Comparison of ENCODE assay signal across 9 cellular contexts in the genomic region with DNA sequence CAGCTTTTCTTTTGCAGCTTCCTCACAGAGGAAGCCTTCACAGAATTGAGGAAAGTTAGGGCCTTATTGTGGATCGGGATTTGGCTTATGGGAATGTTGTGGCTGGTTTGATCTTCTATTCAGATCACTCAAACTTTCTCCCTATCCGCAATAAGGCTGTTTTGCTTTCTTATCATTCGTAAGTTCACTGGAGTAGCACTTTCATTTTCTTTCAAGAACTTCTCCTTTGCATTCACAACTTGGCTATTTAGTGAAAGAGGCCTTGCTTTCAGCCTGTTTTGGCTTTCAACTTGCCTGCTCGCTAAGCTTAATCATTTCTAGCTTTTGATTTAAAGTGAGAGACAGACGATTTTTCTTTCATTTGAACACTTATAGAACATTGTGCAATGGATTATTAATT.
DNase-seq lines count a peak whose midpoint lies in the region; ATAC-seq, FAIRE-seq and TF ChIP-seq lines count a peak whose summit lies in the region.
"Had no signal": no experiment of that assay in that cellular context is flagged by ENCODE, and none has a peak within 500 bp of the region (broad histone marks: within the 10 kb centered on the region; RNA-seq: fewer than 3 reads in every experiment).

No MANE protein-coding gene starts in this region.

- intact Hi-C loops in activated CD4-positive, alpha-beta T cell treated with anti-CD3 and anti-CD28 coated beads for 36 hours (cut with DNase I, micrococcal nuclease), result no loop called here

- no peak overlapping the region for H3K4me3 ChIP-seq in neuron (ENCODE audit: low read length)
- H3K4me3 ChIP-seq in suprapubic skin, result no peak overlapping the region
- H3K4me3 ChIP-seq: left lung had no signal

- H3K4me3 Mint-ChIP-seq in activated CD4-positive, alpha-beta T cell treated with anti-CD3 and anti-CD28 coated beads for 36 hours, result peak overlapping the region; percentile 18
- H3K4me3 Mint-ChIP-seq in T-helper 2 cell treated with Interferon-gamma antibody and Interleukin-4, amounts not matched to agents 5 μg/mL and 100 μg/mL, for 36 hours, result peak overlapping the region; percentile 62

- POLR2A ChIA-PET in activated CD4-positive, alpha-beta T cell treated with anti-CD3 and anti-CD28 coated beads for 36 hours (lab: Charles Lee), result interaction anchor here (0.6 kb wide), 1 partner anchor 49 kb away, joined by 3 read pairs; no protein-coding TSS in a partner anchor

- TF ChIP-seq EP300 in suprapubic skin (IDR thresholded peaks at IDR 0.05), result no peak

- H3K36me3 Mint-ChIP-seq in activated CD4-positive, alpha-beta T cell treated with anti-CD3 and anti-CD28 coated beads for 36 hours (ENCODE audit: low read depth), result no peaks in the 10 kb centered on the region
- no peaks in the 10 kb centered on the region for H3K36me3 Mint-ChIP-seq in T-helper 2 cell treated with Interferon-gamma antibody and Interleukin-4, amounts not matched to agents 5 μg/mL and 100 μg/mL, for 36 hours (ENCODE audit: low read depth)

- TF ChIP-seq POLR2A in suprapubic skin (IDR thresholded peaks at IDR 0.05), result no peak

- H3K27me3 Mint-ChIP-seq in activated CD4-positive, alpha-beta T cell treated with anti-CD3 and anti-CD28 coated beads for 36 hours, result no peaks in the 10 kb centered on the region
- H3K27me3 Mint-ChIP-seq in T-helper 2 cell treated with Interferon-gamma antibody and Interleukin-4, amounts not matched to agents 5 μg/mL and 100 μg/mL, for 36 hours (ENCODE audit: low read depth), result peaks cover 6% of the 10 kb centered on the region

- TF ChIP-seq CTCF in suprapubic skin (IDR thresholded peaks at IDR 0.05), result no peak

- peak overlapping the region; percentile 77 for H2AFZ ChIP-seq in neuron (ENCODE audit: low read depth, low read length)

- no peak overlapping the region for H3K27ac Mint-ChIP-seq in activated CD4-positive, alpha-beta T cell treated with anti-CD3 and anti-CD28 coated beads for 36 hours
- H3K27ac Mint-ChIP-seq in T-helper 2 cell treated with Interferon-gamma antibody and Interleukin-4, amounts not matched to agents 5 μg/mL and 100 μg/mL, for 36 hours, result peak overlapping the region; percentile 22

- H3K36me3 ChIP-seq in neuron (ENCODE audit: insufficient read depth, low read length) (no peaks in the 10 kb centered on the region), suprapubic skin (no peaks in the 10 kb centered on the region)
- H3K36me3 ChIP-seq: left lung had no signal

- H3K27me3 ChIP-seq in neuron (ENCODE audit: insufficient read depth, low read length) (no peaks in the 10 kb centered on the region), suprapubic skin (no peaks in the 10 kb centered on the region)
- H3K27me3 ChIP-seq: left lung had no signal

- peaks cover 3% of the 10 kb centered on the region for H3K4me1 Mint-ChIP-seq in activated CD4-positive, alpha-beta T cell treated with anti-CD3 and anti-CD28 coated beads for 36 hours
- H3K4me1 Mint-ChIP-seq in T-helper 2 cell treated with Interferon-gamma antibody and Interleukin-4, amounts not matched to agents 5 μg/mL and 100 μg/mL, for 36 hours (ENCODE audit: low read depth), result peaks cover 2% of the 10 kb centered on the region

- no peak for DNase-seq in activated CD4-positive, alpha-beta T cell treated with anti-CD3 and anti-CD28 coated beads for 36 hours
- no peak for DNase-seq in activated CD4-positive, alpha-beta T cell treated with anti-CD3 and anti-CD28 coated beads, Interleukin-2, amount 50 U/mL, for 4 hours
- no peak for DNase-seq in T-helper 2 cell treated with Interferon-gamma antibody and Interleukin-4, amounts not matched to agents 5 μg/mL and 100 μg/mL, for 36 hours (ENCODE audit: low spot score)
- DNase-seq in suprapubic skin (ENCODE audit: low spot score in 2 of 2), result no peak
- no peak for DNase-seq in COR-L47 (lab: John Stamatoyannopoulos, UW)
- no peak for DNase-seq in urothelium cell line (ENCODE audit: low spot score)
- DNase-seq: left lung had no signal

- H3K4me1 ChIP-seq in neuron (ENCODE audit: insufficient read depth, low read length), result no peaks in the 10 kb centered on the region
- no peaks in the 10 kb centered on the region for H3K4me1 ChIP-seq in suprapubic skin
- H3K4me1 ChIP-seq: left lung had no signal

- no peak for FAIRE-seq in urothelium cell line (lab: Jason Lieb, UNC)

- H3K9me3 ChIP-seq in neuron (ENCODE audit: low read length) (peaks cover 2% of the 10 kb centered on the region), suprapubic skin (no peaks in the 10 kb centered on the region)
- H3K9me3 ChIP-seq: left lung had no signal

- 54% methylated on average over 5 of the region's 5 CpGs for WGBS in suprapubic skin

- H3K27ac ChIP-seq in suprapubic skin, result no peak overlapping the region
- H3K27ac ChIP-seq: left lung had no signal

- CTCF ChIA-PET in activated CD4-positive, alpha-beta T cell treated with anti-CD3 and anti-CD28 coated beads for 36 hours (lab: Charles Lee), result interaction anchor here (0.7 kb wide), 1 partner anchor 502 kb away, joined by 4 read pairs; no protein-coding TSS in a partner anchor

- H3K9me3 Mint-ChIP-seq in activated CD4-positive, alpha-beta T cell treated with anti-CD3 and anti-CD28 coated beads for 36 hours (ENCODE audit: low read depth), result no peaks in the 10 kb centered on the region
- H3K9me3 Mint-ChIP-seq in T-helper 2 cell treated with Interferon-gamma antibody and Interleukin-4, amounts not matched to agents 5 μg/mL and 100 μg/mL, for 36 hours, result no peaks in the 10 kb centered on the region

- ATAC-seq in activated CD4-positive, alpha-beta T cell treated with anti-CD3 and anti-CD28 coated beads for 36 hours, result no peak
- ATAC-seq in HG02763 (IDR thresholded peaks at IDR 0.05; ENCODE audit: unreplicated experiment), result peak; percentile 67
- ATAC-seq: left lung had no signal
